In genomic region chr5:1341863-1342262, GRCh38 we compare ENCODE assay signal across 25 cellular contexts. TPM values are rescaled to one million over a fixed set of nuclear protein-coding genes. Genes with fewer than 3 reads are reported as not detected.
DNase-seq lines count a peak whose midpoint lies in the region; ATAC-seq and TF ChIP-seq lines count a peak whose summit lies in the region.
"Had no signal": no experiment of that assay in that cellular context is flagged by ENCODE, and none has a peak within 500 bp of the region (broad histone marks: within the 10 kb centered on the region; RNA-seq: fewer than 3 reads in every experiment).

No MANE protein-coding gene starts in this region.

- peaks cover 9% of the 10 kb centered on the region for H3K79me2 ChIP-seq in OCI-LY1 (ENCODE audit: insufficient read depth, low read length)

- TF ChIP-seq CTCF in GM12865 (IDR thresholded peaks at IDR 0.05; ENCODE audit: insufficient read depth, low read depth, low read length, missing control alignments) (no peak), GM20000 (IDR thresholded peaks at IDR 0.05; ENCODE audit: extremely low read depth, missing control alignments) (no peak), OCI-LY1 (IDR thresholded peaks at IDR 0.05; ENCODE audit: low read length) (no peak)
- no peak for TF ChIP-seq CTCF in CD4-positive, alpha-beta T cell (IDR thresholded peaks at IDR 0.05)

- DNase-seq in GM12865 (ENCODE audit: low read depth) (peak; percentile 73), GM20000 (ENCODE audit: low spot score) (peak; percentile 63), germinal center (ENCODE audit: low spot score) (peak; percentile 62), T-cell (no peak)
- DNase-seq in effector memory CD8-positive, alpha-beta T cell, result no peak
- no peak for DNase-seq in CD4-positive, alpha-beta T cell
- DNase-seq: activated CD8-positive, alpha-beta T cell treated with anti-CD3 and anti-CD28 coated beads, Interleukin-2, amount 10 ng/mL, durations not matched to agents 7 days and 5 days; activated naive CD4-positive, alpha-beta T cell treated with anti-CD3 and anti-CD28 coated beads, Interleukin-2, amount 10 ng/mL, durations not matched to agents 7 days and 5 days; activated T-cell treated with anti-CD3 and anti-CD28 coated beads, Interleukin-2, amount 50 U/mL, for 1 hour; anterior cingulate cortex; DMS79; gastrocnemius medialis; islet precursor cell; NCI-H1436 treated with DMSO at 0.1 percent for 48 hours; NCI-H2171 treated with DMSO at 0.1 percent for 48 hours; stimulated activated CD4-positive, alpha-beta T cell treated with anti-CD3 and anti-CD28 coated beads, Interleukin-12 subunit alpha, Interleukin-12 subunit beta, amount 100 ng/mL, for 4 hours had no signal

- intact Hi-C loops in CD4-positive, alpha-beta T cell (cut with DNase I, micrococcal nuclease), result loop anchor here (5.0 to 10.0 kb wide), 3 partner anchors 47 to 453 kb away; partner anchors contain the start of genes BRD9 (in 1 of the 2), MRPL36 (in 1 of the 2), TERT (in 1 of the 2) and TRIP13 (in 1 of the 2)

- H3K4me2 ChIP-seq in OCI-LY1 (ENCODE audit: low read length), result peak overlapping the region; percentile 78

- H3K9ac ChIP-seq in OCI-LY1 (ENCODE audit: low read length), result peak overlapping the region; percentile 71

- H3K4me1 ChIP-seq in OCI-LY1 (ENCODE audit: insufficient read depth, low read length, severe bottlenecking), result peaks cover 54% of the 10 kb centered on the region

- no peaks in the 10 kb centered on the region for H3K9me3 Mint-ChIP-seq in effector memory CD8-positive, alpha-beta T cell
- no peaks in the 10 kb centered on the region for H3K9me3 Mint-ChIP-seq in CD4-positive, alpha-beta T cell
- H3K9me3 Mint-ChIP-seq in T-cell, result no peaks in the 10 kb centered on the region
- H3K9me3 Mint-ChIP-seq: activated naive CD4-positive, alpha-beta T cell treated with anti-CD3 and anti-CD28 coated beads, Interleukin-2, amount 10 ng/mL, durations not matched to agents 7 days and 5 days; central memory CD8-positive, alpha-beta T cell had no signal

- H3K27ac ChIP-seq in OCI-LY1 (ENCODE audit: low read depth, low read length, poor library complexity, severe bottlenecking), result peak overlapping the region; percentile 92
- no peak overlapping the region for H3K27ac ChIP-seq in CD4-positive, alpha-beta T cell (ENCODE audit: low read depth, low read length)
- H3K27ac ChIP-seq: gastrocnemius medialis had no signal

- POLR2A ChIA-PET in CD4-positive, alpha-beta T cell (lab: Charles Lee), result interaction anchor here (0.6 kb wide), 1 partner anchor 45 kb away, joined by 3 read pairs; no protein-coding TSS in a partner anchor
- POLR2A ChIA-PET in T-cell (lab: Charles Lee), result no interaction called here

- no peak overlapping the region for H2AFZ ChIP-seq in OCI-LY1 (ENCODE audit: low read length)

- H3K9me3 ChIP-seq in OCI-LY1 (ENCODE audit: low read length), result no peaks in the 10 kb centered on the region
- no peaks in the 10 kb centered on the region for H3K9me3 ChIP-seq in CD4-positive, alpha-beta T cell (ENCODE audit: control insufficient read depth, low read length)
- H3K9me3 ChIP-seq: gastrocnemius medialis, HAP-1 had no signal

- H3K9me2 ChIP-seq in OCI-LY1 (ENCODE audit: low read depth, low read length), result no peaks in the 10 kb centered on the region

- H3K4me3 ChIP-seq in GM12865 (ENCODE audit: low read depth, low read length) (no peak overlapping the region), OCI-LY1 (ENCODE audit: low read depth, low read length, poor library complexity, severe bottlenecking) (peak overlapping the region; percentile 79)
- H3K4me3 ChIP-seq: gastrocnemius medialis, HAP-1, lung had no signal

- no peaks in the 10 kb centered on the region for H3K27me3 Mint-ChIP-seq in effector memory CD8-positive, alpha-beta T cell
- H3K27me3 Mint-ChIP-seq in CD4-positive, alpha-beta T cell, result no peaks in the 10 kb centered on the region
- H3K27me3 Mint-ChIP-seq in T-cell, result no peaks in the 10 kb centered on the region
- H3K27me3 Mint-ChIP-seq: activated naive CD4-positive, alpha-beta T cell treated with anti-CD3 and anti-CD28 coated beads, Interleukin-2, amount 10 ng/mL, durations not matched to agents 7 days and 5 days; central memory CD8-positive, alpha-beta T cell had no signal

- no peaks in the 10 kb centered on the region for H3F3A ChIP-seq in OCI-LY1 (ENCODE audit: insufficient read depth, low read length)

- H3K4me1 Mint-ChIP-seq in effector memory CD8-positive, alpha-beta T cell (ENCODE audit: low read depth in 2 of 2), result peaks cover 20 to 21% of the 10 kb centered on the region in 2 donors
- H3K4me1 Mint-ChIP-seq in CD4-positive, alpha-beta T cell (ENCODE audit: low read depth), result peaks cover 42% of the 10 kb centered on the region
- peaks cover 29 to 44% (median 42%) of the 10 kb centered on the region in 3 donors for H3K4me1 Mint-ChIP-seq in T-cell

- H3K27ac Mint-ChIP-seq in effector memory CD8-positive, alpha-beta T cell, result no peak overlapping the region
- H3K27ac Mint-ChIP-seq in CD4-positive, alpha-beta T cell, result no peak overlapping the region
- H3K27ac Mint-ChIP-seq in T-cell, result no peak overlapping the region
- H3K27ac Mint-ChIP-seq: activated CD8-positive, alpha-beta T cell treated with anti-CD3 and anti-CD28 coated beads, Interleukin-2, amount 10 ng/mL, durations not matched to agents 7 days and 5 days; activated naive CD4-positive, alpha-beta T cell treated with anti-CD3 and anti-CD28 coated beads, Interleukin-2, amount 10 ng/mL, durations not matched to agents 7 days and 5 days had no signal

- CTCF ChIA-PET in CD4-positive, alpha-beta T cell (lab: Charles Lee), result no interaction called here
- CTCF ChIA-PET in T-cell (lab: Charles Lee), result no interaction called here

- no peak for ATAC-seq in effector memory CD8-positive, alpha-beta T cell (replicated peaks)
- no peak for ATAC-seq in CD4-positive, alpha-beta T cell (ENCODE audit: poor library complexity)
- no peak for ATAC-seq in T-cell (replicated peaks in 1 of 4)
- no peak for ATAC-seq in GM19035 (IDR thresholded peaks at IDR 0.05; ENCODE audit: unreplicated experiment)
- ATAC-seq: activated CD8-positive, alpha-beta T cell treated with anti-CD3 and anti-CD28 coated beads, Interleukin-2, amount 10 ng/mL, durations not matched to agents 7 days and 5 days; esophagus mucosa; gastrocnemius medialis had no signal

- peaks cover 46% of the 10 kb centered on the region for H3K36me3 Mint-ChIP-seq in effector memory CD8-positive, alpha-beta T cell (ENCODE audit: insufficient read depth)
- peaks cover 56% of the 10 kb centered on the region for H3K36me3 Mint-ChIP-seq in CD4-positive, alpha-beta T cell (ENCODE audit: low read depth)
- H3K36me3 Mint-ChIP-seq in T-cell, result peaks cover 29% of the 10 kb centered on the region

- H3K27me3 ChIP-seq in OCI-LY1 (ENCODE audit: insufficient read depth, low read length), result no peaks in the 10 kb centered on the region
- no peaks in the 10 kb centered on the region for H3K27me3 ChIP-seq in CD4-positive, alpha-beta T cell (ENCODE audit: control insufficient read depth, insufficient read depth, low read length)
- H3K27me3 ChIP-seq: gastrocnemius medialis had no signal

- H3K36me3 ChIP-seq in OCI-LY1 (ENCODE audit: insufficient read depth, low read length), result peaks cover 65% of the 10 kb centered on the region

- H4K20me1 ChIP-seq in OCI-LY1 (ENCODE audit: insufficient read depth, low read length), result no peaks in the 10 kb centered on the region

- no peak overlapping the region for H3K4me3 Mint-ChIP-seq in effector memory CD8-positive, alpha-beta T cell
- no peak overlapping the region for H3K4me3 Mint-ChIP-seq in CD4-positive, alpha-beta T cell
- H3K4me3 Mint-ChIP-seq in T-cell, result no peak overlapping the region
- H3K4me3 Mint-ChIP-seq: activated CD8-positive, alpha-beta T cell treated with anti-CD3 and anti-CD28 coated beads, Interleukin-2, amount 10 ng/mL, durations not matched to agents 7 days and 5 days; activated naive CD4-positive, alpha-beta T cell treated with anti-CD3 and anti-CD28 coated beads, Interleukin-2, amount 10 ng/mL, durations not matched to agents 7 days and 5 days; central memory CD8-positive, alpha-beta T cell had no signal

RNA-seq across cellular contexts. Expression of gene CLPTM1L, which starts 3.0 kb away (rescaled TPM):
- total RNA-seq in CD4-positive, alpha-beta T cell, result 10 to 100 TPM; 47.2 to 47.4 TPM
- total RNA-seq in T-cell, result 10 to 100 TPM; 70.9 to 91.0 (median 82.1) TPM

RNA-seq across cellular contexts. Expression of gene TERT, which starts 47.0 kb away (rescaled TPM):
- total RNA-seq in CD4-positive, alpha-beta T cell, result under 1 TPM; 0.55 to 0.84 TPM
- total RNA-seq in T-cell, result under 1 TPM; 0.09 to 0.70 (median 0.28) TPM
- total RNA-seq: esophagus mucosa, gastrocnemius medialis, lung, omental fat pad, renal cortical epithelial cell, urinary bladder had no signal

Comparison
In these comparisons a context has a peak if more than half of its experiments do, and no peak if none do; other contexts are left out.
1. DNase-seq: peak in GM12865 (single experiment), GM20000 (single experiment) and germinal center (single experiment); none in effector memory CD8-positive, alpha-beta T cell (0 of 3), CD4-positive, alpha-beta T cell (0 of 10) and T-cell (0 of 34).